ENCODE assay signal across 18 cellular contexts in genomic region chr5:58015175-58015574, GRCh38.
"Had no signal": no experiment of that assay in that cellular context is flagged by ENCODE, and none has a peak within 500 bp of the region (broad histone marks: within the 10 kb centered on the region; RNA-seq: fewer than 3 reads in every experiment).

No MANE protein-coding gene starts in this region.

- H3K27ac Mint-ChIP-seq: dendritic cell treated with granulocyte-macrophage colony-stimulating factor and Interleukin-4, amounts not matched to agents 40 ng/mL and 50 ng/mL, for 4 days; effector memory CD8-positive, alpha-beta T cell; naive B cell; nephron had no signal

- H3K9me3 Mint-ChIP-seq: dendritic cell treated with granulocyte-macrophage colony-stimulating factor and Interleukin-4, amounts not matched to agents 40 ng/mL and 50 ng/mL, for 4 days; naive B cell; nephron had no signal

- H3K36me3 Mint-ChIP-seq: naive B cell had no signal

- H3K4me3 ChIP-seq: esophagus squamous epithelium, gastroesophageal sphincter, lower lobe of right lung, sigmoid colon, skin epidermis, stomach, thoracic aorta, transverse colon had no signal

- H3K27ac ChIP-seq: esophagus squamous epithelium, gastroesophageal sphincter, lower lobe of right lung, sigmoid colon, skin epidermis, stomach, thoracic aorta, transverse colon had no signal

- H3K4me1 ChIP-seq: gastroesophageal sphincter, sigmoid colon, stomach, transverse colon had no signal

- H3K4me1 Mint-ChIP-seq: naive B cell had no signal

- H3K36me3 ChIP-seq: esophagus squamous epithelium, gastroesophageal sphincter, lower lobe of right lung, sigmoid colon, stomach, thoracic aorta, transverse colon had no signal

- H3K27me3 ChIP-seq: esophagus squamous epithelium, gastroesophageal sphincter, sigmoid colon, stomach, transverse colon had no signal

- H3K27me3 Mint-ChIP-seq: dendritic cell treated with granulocyte-macrophage colony-stimulating factor and Interleukin-4, amounts not matched to agents 40 ng/mL and 50 ng/mL, for 4 days; effector memory CD8-positive, alpha-beta T cell; naive B cell had no signal

- DNase-seq: effector memory CD8-positive, alpha-beta T cell; esophagus squamous epithelium; foreskin fibroblast; lower lobe of right lung; mesendoderm; naive B cell; posterior cingulate gyrus; sigmoid colon; stimulated activated CD4-positive, alpha-beta T cell treated with anti-CD3 and anti-CD28 coated beads, Interleukin-2, amount 100 ng/mL, for 24 hours; stimulated activated naive CD4-positive, alpha-beta T cell; stomach; substantia nigra; transverse colon had no signal

- H3K9me3 ChIP-seq: esophagus squamous epithelium, gastroesophageal sphincter, lower lobe of right lung, sigmoid colon, stomach, thoracic aorta, transverse colon had no signal

- H3K4me3 Mint-ChIP-seq: dendritic cell treated with granulocyte-macrophage colony-stimulating factor and Interleukin-4, amounts not matched to agents 40 ng/mL and 50 ng/mL, for 4 days; effector memory CD8-positive, alpha-beta T cell; nephron had no signal
